In the genomic region with DNA sequence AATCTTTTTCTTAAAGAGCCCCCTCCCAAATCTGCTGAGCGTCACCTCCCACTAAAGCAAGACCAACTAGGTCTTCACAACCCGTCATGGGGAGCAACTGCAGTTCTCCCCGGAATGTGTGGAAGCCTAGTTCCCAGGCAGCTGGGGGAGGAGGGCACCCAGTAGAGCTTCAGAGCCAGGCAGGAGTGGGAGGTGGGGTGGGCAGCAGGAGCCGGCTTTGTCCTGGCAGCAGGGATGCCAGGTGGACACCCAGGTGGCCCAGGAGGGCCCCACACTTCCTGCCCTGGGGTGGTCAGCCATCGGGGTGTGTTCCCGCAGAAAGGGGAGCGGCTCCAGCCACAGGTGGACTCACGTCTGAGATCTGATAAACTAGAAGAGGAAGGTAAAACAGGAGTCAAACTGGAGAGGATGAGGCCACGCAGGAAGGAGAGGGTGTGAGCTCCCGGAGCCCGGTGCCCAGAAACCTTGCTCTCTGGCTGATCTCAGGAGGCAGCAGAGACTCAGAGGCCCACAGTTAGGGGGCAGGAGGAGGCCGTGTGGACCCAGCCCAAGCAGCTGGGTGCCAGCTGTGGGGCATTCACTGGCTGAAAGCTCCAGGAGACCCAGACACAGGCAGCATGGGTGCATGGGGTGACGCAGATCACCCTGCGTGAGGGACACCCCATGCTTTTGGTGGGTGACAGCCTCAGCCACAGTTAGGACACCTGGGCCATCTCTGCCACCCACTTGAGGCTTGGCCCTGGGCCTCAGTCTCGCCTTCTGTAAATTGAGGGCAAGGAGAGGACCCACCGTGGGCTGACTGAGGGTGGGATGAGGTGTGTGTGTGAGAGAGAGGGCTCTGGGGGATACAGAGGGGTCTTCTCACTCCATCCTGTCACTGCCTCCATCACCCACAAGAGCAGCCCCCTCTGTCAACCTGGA, we compare ENCODE assay signal across 14 cellular contexts.
"Had no signal": no experiment of that assay in that cellular context is flagged by ENCODE, and none has a peak within 500 bp of the region (broad histone marks: within the 10 kb centered on the region; RNA-seq: fewer than 3 reads in every experiment).

No MANE protein-coding gene starts in this region.

- DNase-seq: activated CD4-positive, alpha-beta T cell treated with anti-CD3 and anti-CD28 coated beads, Interleukin-2, amount 50 U/mL, for 1 hour; activated gamma-delta T cell treated with Interleukin-2 at 50 U/mL for 16 hours; activated naive CD8-positive, alpha-beta T cell treated with anti-CD3 and anti-CD28 coated beads for 36 hours; activated T-cell treated with anti-CD3 and anti-CD28 coated beads, Interleukin-2, amount 50 U/mL, for 4 hours; foreskin melanocyte; left ventricle myocardium inferior; occipital lobe; stimulated activated naive B cell treated with anti-CD40 and anti-IgM and Interleukin-4, amounts not matched to agents 10 μg/mL and 1 μg/mL and 100 μg/mL, for 72 hours; T1000; transverse colon had no signal

- H3K27me3 ChIP-seq: right lobe of liver had no signal

- H3K36me3 ChIP-seq: breast epithelium, left ventricle myocardium inferior, prostate gland, right lobe of liver, SJSA1, transverse colon had no signal

- H3K4me1 ChIP-seq: breast epithelium, prostate gland, right lobe of liver, SJSA1 had no signal

- H3K4me3 ChIP-seq: left ventricle myocardium inferior, prostate gland, right lobe of liver, SJSA1, transverse colon had no signal

- H3K27ac ChIP-seq: left ventricle myocardium inferior, prostate gland, right lobe of liver, SJSA1, transverse colon had no signal

- H3K9me3 ChIP-seq: breast epithelium, prostate gland, right lobe of liver, transverse colon had no signal

- H3K4me3 Mint-ChIP-seq: activated naive CD8-positive, alpha-beta T cell treated with anti-CD3 and anti-CD28 coated beads for 36 hours; activated T-cell treated with anti-CD3 and anti-CD28 coated beads, Interleukin-2, amount 50 U/mL, for 4 hours; stimulated activated naive B cell treated with anti-CD40 and anti-IgM and Interleukin-4, amounts not matched to agents 10 μg/mL and 1 μg/mL and 100 μg/mL, for 72 hours had no signal

- H3K27ac Mint-ChIP-seq: activated naive CD8-positive, alpha-beta T cell treated with anti-CD3 and anti-CD28 coated beads for 36 hours; stimulated activated naive B cell treated with anti-CD40 and anti-IgM and Interleukin-4, amounts not matched to agents 10 μg/mL and 1 μg/mL and 100 μg/mL, for 72 hours had no signal
